In the genomic region with DNA sequence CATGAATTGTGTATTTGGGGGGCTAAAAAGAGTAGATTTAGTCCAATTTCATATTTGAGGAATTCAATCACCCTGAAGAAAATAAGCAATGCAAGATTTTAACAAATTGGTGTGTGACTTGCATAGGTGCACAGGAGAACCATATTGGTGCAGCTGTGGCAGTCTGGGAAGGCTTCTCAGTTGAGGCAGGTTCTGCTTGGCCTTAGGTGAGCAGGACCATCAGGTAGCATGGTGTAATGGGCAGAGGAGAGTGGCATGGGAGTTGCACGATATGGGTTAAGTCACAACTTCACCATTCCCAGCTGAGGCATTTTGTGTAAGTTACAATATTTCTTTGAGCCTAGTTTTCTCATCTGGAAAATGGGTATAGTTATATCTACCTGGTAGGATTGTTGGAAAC, we compare ENCODE assay signal across 20 cellular contexts. TPM values are rescaled to one million over a fixed set of nuclear protein-coding genes. Genes with fewer than 3 reads are reported as not detected.
DNase-seq lines count a peak whose midpoint lies in the region; ATAC-seq and TF ChIP-seq lines count a peak whose summit lies in the region.
"Had no signal": no experiment of that assay in that cellular context is flagged by ENCODE, and none has a peak within 500 bp of the region (broad histone marks: within the 10 kb centered on the region; RNA-seq: fewer than 3 reads in every experiment).

No MANE protein-coding gene starts in this region.

- H3K36me3 Mint-ChIP-seq in T-helper 1 cell treated with Interleukin-12 subunit alpha and Interleukin-12 subunit beta and Interleukin-4 antibody, amounts not matched to agents 30 μg/mL and 1 μg/mL, for 36 hours (ENCODE audit: low read depth) = no peaks in the 10 kb centered on the region

- TF ChIP-seq CTCF in osteoblast (IDR thresholded peaks at IDR 0.05; ENCODE audit: extremely low read depth, low read depth, low read length) = no peak

- H3K9me3 ChIP-seq in GM23248 (ENCODE audit: low read depth) = no peaks in the 10 kb centered on the region
- no peaks in the 10 kb centered on the region for H3K9me3 ChIP-seq in adipocyte (ENCODE audit: control insufficient read depth, low read length)
- H3K9me3 ChIP-seq in osteoblast (ENCODE audit: low read depth, low read length) = no peaks in the 10 kb centered on the region

- H3K27me3 ChIP-seq in GM23248 (replicated peaks; ENCODE audit: insufficient read depth) (no peaks in the 10 kb centered on the region), adipocyte (replicated peaks; ENCODE audit: control insufficient read depth, insufficient read depth, low read length) (no peaks in the 10 kb centered on the region), osteoblast (ENCODE audit: insufficient read depth, low read length) (no peaks in the 10 kb centered on the region)

- H3K4me1 ChIP-seq in GM23248 (ENCODE audit: insufficient read depth) = peaks cover 51% of the 10 kb centered on the region
- H3K4me1 ChIP-seq in adipocyte (ENCODE audit: control insufficient read depth, insufficient read depth, low read length) = peaks cover 43% of the 10 kb centered on the region
- peaks cover 50% of the 10 kb centered on the region for H3K4me1 ChIP-seq in osteoblast (ENCODE audit: insufficient read depth, low read length)

- 95 to 100% methylated on average over 1 of the region's 1 CpG for WGBS in GM23248 (ENCODE audit: low coverage in 1 of 2, low lambda C conversion rate in 2 of 2, missing lambda C conversion rate in 2 of 2), 2 experiments

- H3K79me2 ChIP-seq in GM23248 (ENCODE audit: insufficient read depth) (peaks cover 16% of the 10 kb centered on the region; the same call in 1 of the 2 replicates), osteoblast (ENCODE audit: insufficient read depth, low read length) (no peaks in the 10 kb centered on the region)

- H3K4me2 ChIP-seq in GM23248 (ENCODE audit: unreplicated experiment) = peak overlapping the region; percentile 49
- H3K4me2 ChIP-seq in osteoblast (ENCODE audit: insufficient read depth, low read length) = peak overlapping the region; percentile 72

- peak overlapping the region; percentile 45 for H3K27ac Mint-ChIP-seq in T-helper 1 cell treated with Interleukin-12 subunit alpha and Interleukin-12 subunit beta and Interleukin-4 antibody, amounts not matched to agents 30 μg/mL and 1 μg/mL, for 36 hours

- DNase-seq in T-helper 1 cell (no peak), GM23248 (no peak), adipocyte (ENCODE audit: low read depth) (no peak), osteoblast (ENCODE audit: insufficient read length, low spot score, missing footprints) (no peak), NCI-H510A treated with DMSO at 0.1 percent for 48 hours (lab: John Stamatoyannopoulos, UW) (no peak)
- DNase-seq: GF-D8, GOT3, Karpas-422, NCI-H1105 treated with DMSO at 0.1 percent for 48 hours, NCI-H2029 treated with DMSO at 0.1 percent for 48 hours, NCI-H2171, NCI-H345, NCI-H526 had no signal

- no peaks in the 10 kb centered on the region for H3K9me2 ChIP-seq in GM23248 (ENCODE audit: insufficient read depth)

- H3F3A ChIP-seq in GM23248 (ENCODE audit: insufficient read depth) = peaks cover 39% of the 10 kb centered on the region

- ATAC-seq in HG03520 (IDR thresholded peaks at IDR 0.05; ENCODE audit: unreplicated experiment) (no peak), HG03095 (IDR thresholded peaks at IDR 0.05; ENCODE audit: unreplicated experiment) (no peak)
- ATAC-seq: HCT116, Right ventricle myocardium inferior had no signal

- in situ Hi-C loops in GM23248 (cut with MboI) = no loop called here

- H2AFZ ChIP-seq in GM23248 (no peak overlapping the region), osteoblast (ENCODE audit: low read length) (no peak overlapping the region)

- H3K9me3 Mint-ChIP-seq in T-helper 1 cell treated with Interleukin-12 subunit alpha and Interleukin-12 subunit beta and Interleukin-4 antibody, amounts not matched to agents 30 μg/mL and 1 μg/mL, for 36 hours = no peaks in the 10 kb centered on the region

- H3K9ac ChIP-seq in GM23248 = peak overlapping the region; percentile 21; the same call in 1 of the 2 replicates
- peak overlapping the region; percentile 35 for H3K9ac ChIP-seq in adipocyte (ENCODE audit: low read length)

- H3K4me1 Mint-ChIP-seq in T-helper 1 cell treated with Interleukin-12 subunit alpha and Interleukin-12 subunit beta and Interleukin-4 antibody, amounts not matched to agents 30 μg/mL and 1 μg/mL, for 36 hours (ENCODE audit: low read depth) = peaks cover 19% of the 10 kb centered on the region

- peak overlapping the region; percentile 11; the same call in 1 of the 2 replicates for H3K4me3 ChIP-seq in GM23248
- H3K4me3 ChIP-seq in adipocyte (ENCODE audit: low read length) = no peak overlapping the region
- H3K4me3 ChIP-seq in osteoblast (ENCODE audit: insufficient read depth, low read length) = no peak overlapping the region

- no peak overlapping the region for H3K4me3 Mint-ChIP-seq in T-helper 1 cell treated with Interleukin-12 subunit alpha and Interleukin-12 subunit beta and Interleukin-4 antibody, amounts not matched to agents 30 μg/mL and 1 μg/mL, for 36 hours

- no peaks in the 10 kb centered on the region for H4K20me1 ChIP-seq in GM23248 (ENCODE audit: insufficient read depth)
- no peaks in the 10 kb centered on the region for H4K20me1 ChIP-seq in osteoblast (ENCODE audit: insufficient read depth, low read length)

- H3K27ac ChIP-seq in GM23248 = peak overlapping the region; percentile 64
- H3K27ac ChIP-seq in osteoblast (ENCODE audit: low read depth, low read length) = peak overlapping the region; percentile 88
- H3K27ac ChIP-seq: 22Rv1, C4-2B had no signal

- H3K27me3 Mint-ChIP-seq in T-helper 1 cell treated with Interleukin-12 subunit alpha and Interleukin-12 subunit beta and Interleukin-4 antibody, amounts not matched to agents 30 μg/mL and 1 μg/mL, for 36 hours (ENCODE audit: low read depth) = no peaks in the 10 kb centered on the region

- H3K36me3 ChIP-seq in GM23248 (ENCODE audit: low read depth) (peaks cover 12% of the 10 kb centered on the region), adipocyte (ENCODE audit: control insufficient read depth, insufficient read depth, low read length, severe bottlenecking) (peaks cover 6% of the 10 kb centered on the region), osteoblast (ENCODE audit: insufficient read depth, low read length) (peaks cover 3% of the 10 kb centered on the region)

RNA-seq across cellular contexts. Expression of a gene that starts 10.5 kb away (rescaled TPM):
- 1.6 and 3.0 TPM in 2 replicates for total RNA-seq in GM23248 (2014; rRNA removed; shearing (Covaris generic))
- polyA plus RNA-seq in GM23248 (2016; fragmentation: Nextera tagmentation; extraction: Ambion mirVana) = 0.58 and 1.7 TPM in 2 replicates
- 6.2 and 7.4 TPM in 2 replicates for total RNA-seq in osteoblast
